8 cellular contexts compared by ENCODE assay signal in the genomic region with DNA sequence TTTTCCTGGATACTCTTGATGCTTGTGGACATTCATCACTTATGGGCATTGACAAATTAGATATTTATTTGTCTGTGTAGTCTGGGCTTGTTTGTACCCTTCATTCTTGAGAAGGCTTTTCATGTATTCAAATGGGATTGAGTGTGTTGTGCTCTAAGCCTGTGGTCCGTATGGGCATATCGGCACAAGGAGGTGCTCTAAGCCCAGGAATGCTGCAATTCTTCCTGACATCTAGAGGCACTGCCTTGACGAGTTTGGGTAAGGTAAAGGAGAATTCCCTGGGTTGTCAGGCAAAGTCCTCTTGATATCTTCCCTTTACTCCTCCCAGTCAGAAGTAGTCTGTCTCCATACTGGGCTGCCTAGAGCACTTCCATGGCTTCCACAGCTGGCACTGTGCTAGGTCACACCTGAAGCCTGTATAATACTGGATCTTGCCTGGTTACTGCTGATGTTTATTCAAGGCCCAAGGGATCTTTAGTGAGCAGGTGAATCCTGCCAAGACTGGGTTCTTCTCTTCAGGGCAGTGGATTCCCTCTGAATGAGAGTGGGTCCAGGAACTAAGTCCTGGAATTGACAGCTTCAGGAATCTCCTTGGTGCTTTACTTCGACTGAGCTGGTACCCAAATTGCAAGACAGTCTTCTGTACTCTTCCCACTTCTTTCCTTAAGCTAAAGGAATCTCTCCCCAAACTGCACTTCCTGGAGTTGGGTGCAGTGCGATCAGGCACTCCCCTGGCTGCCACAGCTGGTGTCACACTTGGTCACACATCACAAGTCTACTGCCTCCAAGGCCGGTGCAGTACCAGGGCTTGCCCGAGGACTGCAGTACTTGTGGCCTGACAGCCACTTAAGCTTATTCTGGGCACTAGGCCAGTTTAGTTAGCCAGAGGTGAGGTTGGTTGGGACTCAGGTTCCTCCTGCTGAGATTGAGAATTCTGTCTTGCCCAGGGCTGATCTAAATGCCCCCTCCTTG.
DNase-seq lines count a peak whose midpoint lies in the region; ATAC-seq lines count a peak whose summit lies in the region.

No MANE protein-coding gene starts in this region.

- peaks cover 13 to 34% of the 10 kb centered on the region in 2 donors for H3K4me1 Mint-ChIP-seq in effector memory CD8-positive, alpha-beta T cell (ENCODE audit: low read depth in 2 of 2)

- H3K9me3 Mint-ChIP-seq in effector memory CD8-positive, alpha-beta T cell, result peaks cover 0 to 7% of the 10 kb centered on the region in 2 donors

- peak; percentile 99 for ATAC-seq in GM18502 (IDR thresholded peaks at IDR 0.05; ENCODE audit: poor library complexity, unreplicated experiment)
- peak; percentile 99 for ATAC-seq in GM21723 (IDR thresholded peaks at IDR 0.05; ENCODE audit: unreplicated experiment)
- ATAC-seq in effector memory CD8-positive, alpha-beta T cell (replicated peaks), result peak; percentile 68

- H3K36me3 Mint-ChIP-seq in effector memory CD8-positive, alpha-beta T cell (ENCODE audit: insufficient read depth), result peaks cover 16% of the 10 kb centered on the region

- no peak overlapping the region for H3K4me3 Mint-ChIP-seq in effector memory CD8-positive, alpha-beta T cell

- DNase-seq in KBM-7 (peak; percentile 55), AML-193 (lab: John Stamatoyannopoulos, UW) (no peak), hepatic stellate cell (ENCODE audit: low spot score) (no peak), NCI-H2227 treated with DMSO at 0.1 percent for 48 hours (lab: John Stamatoyannopoulos, UW) (no peak)
- DNase-seq in effector memory CD8-positive, alpha-beta T cell, result no peak
- DNase-seq in activated CD4-positive, CD25-positive, alpha-beta regulatory T cell (lab: John Stamatoyannopoulos, UW), result no peak

- no peak overlapping the region for H3K27ac Mint-ChIP-seq in effector memory CD8-positive, alpha-beta T cell

- in situ Hi-C loops in KBM-7 (cut with MboI; ENCODE audit: low pct_unique_long_range_greater_than_20kb, low sequenced_read_pairs), result no loop called here

- no peaks in the 10 kb centered on the region for H3K27me3 Mint-ChIP-seq in effector memory CD8-positive, alpha-beta T cell
